ENCODE assay signal across 1 cellular context in the genomic region with DNA sequence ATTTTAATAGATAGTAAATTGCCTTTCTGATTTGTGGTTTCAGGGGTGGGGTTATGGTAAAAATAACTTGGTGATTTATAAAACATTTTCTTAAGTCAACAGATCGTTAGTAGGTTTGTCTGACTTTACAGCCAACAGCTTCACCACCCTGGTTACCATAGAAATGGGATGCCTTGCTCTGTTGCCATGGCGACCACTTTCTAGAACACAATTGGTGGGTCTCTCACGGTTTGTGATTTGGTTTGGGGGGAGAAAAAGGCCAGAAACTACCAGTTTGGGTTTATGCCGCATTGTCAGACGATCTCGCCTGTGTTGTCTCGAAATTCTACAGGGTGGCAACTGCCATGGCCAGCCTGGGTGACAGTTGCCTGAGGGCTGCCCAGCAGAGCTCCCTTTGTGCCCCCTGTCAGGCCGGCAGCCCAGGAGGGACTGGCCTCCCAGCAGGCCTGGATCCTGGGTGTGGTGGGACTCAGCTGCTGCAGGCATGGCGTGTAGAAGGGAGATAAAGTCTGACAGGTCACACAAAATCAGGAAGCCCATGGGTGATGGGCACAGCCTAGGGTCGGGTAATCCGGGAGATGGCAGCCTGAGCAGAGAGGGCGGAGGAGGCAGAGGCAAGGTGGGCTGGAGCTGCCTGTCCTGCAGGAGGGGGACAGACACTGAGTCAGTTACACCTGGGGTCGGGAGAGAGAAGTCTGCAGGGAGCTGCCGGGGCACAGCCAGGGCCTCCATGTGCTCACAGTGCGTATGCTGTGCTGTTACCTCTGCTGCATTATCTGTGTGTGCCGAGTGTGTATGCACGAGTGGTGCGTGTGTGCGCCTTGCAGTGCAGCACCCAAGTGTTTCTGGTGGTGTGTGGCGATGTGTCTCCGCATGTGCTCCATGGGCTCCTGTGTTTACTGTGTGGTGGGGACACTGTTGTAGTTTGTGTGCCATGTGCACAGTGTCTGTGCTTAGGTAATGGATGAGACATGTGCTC.
TF ChIP-seq lines count a peak whose summit lies in the region.

No MANE protein-coding gene starts in this region.

TF ChIP-seq in GM23338, 12 proteins besides CTCF, POLR2A, EP300 and RAD21:
- TF ChIP-seq, protein P1, sequence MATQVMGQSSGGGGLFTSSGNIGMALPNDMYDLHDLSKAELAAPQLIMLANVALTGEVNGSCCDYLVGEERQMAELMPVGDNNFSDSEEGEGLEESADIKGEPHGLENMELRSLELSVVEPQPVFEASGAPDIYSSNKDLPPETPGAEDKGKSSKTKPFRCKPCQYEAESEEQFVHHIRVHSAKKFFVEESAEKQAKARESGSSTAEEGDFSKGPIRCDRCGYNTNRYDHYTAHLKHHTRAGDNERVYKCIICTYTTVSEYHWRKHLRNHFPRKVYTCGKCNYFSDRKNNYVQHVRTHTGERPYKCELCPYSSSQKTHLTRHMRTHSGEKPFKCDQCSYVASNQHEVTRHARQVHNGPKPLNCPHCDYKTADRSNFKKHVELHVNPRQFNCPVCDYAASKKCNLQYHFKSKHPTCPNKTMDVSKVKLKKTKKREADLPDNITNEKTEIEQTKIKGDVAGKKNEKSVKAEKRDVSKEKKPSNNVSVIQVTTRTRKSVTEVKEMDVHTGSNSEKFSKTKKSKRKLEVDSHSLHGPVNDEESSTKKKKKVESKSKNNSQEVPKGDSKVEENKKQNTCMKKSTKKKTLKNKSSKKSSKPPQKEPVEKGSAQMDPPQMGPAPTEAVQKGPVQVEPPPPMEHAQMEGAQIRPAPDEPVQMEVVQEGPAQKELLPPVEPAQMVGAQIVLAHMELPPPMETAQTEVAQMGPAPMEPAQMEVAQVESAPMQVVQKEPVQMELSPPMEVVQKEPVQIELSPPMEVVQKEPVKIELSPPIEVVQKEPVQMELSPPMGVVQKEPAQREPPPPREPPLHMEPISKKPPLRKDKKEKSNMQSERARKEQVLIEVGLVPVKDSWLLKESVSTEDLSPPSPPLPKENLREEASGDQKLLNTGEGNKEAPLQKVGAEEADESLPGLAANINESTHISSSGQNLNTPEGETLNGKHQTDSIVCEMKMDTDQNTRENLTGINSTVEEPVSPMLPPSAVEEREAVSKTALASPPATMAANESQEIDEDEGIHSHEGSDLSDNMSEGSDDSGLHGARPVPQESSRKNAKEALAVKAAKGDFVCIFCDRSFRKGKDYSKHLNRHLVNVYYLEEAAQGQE (IDR thresholded peaks at IDR 0.05; ENCODE audit: unreplicated experiment), result no peak
- TF ChIP-seq POLR2AphosphoS5 (IDR thresholded peaks at IDR 0.05; ENCODE audit: low read depth) (no peak), EZH2 (IDR thresholded peaks at IDR 0.05; ENCODE audit: low read depth, unreplicated experiment) (no peak), ZNF331 (CRISPR knock-in tag; IDR thresholded peaks at IDR 0.05; ENCODE audit: low read depth) (no peak), NANOG (IDR thresholded peaks at IDR 0.05; ENCODE audit: borderline replicate concordance) (no peak), EZH2phosphoT487 (IDR thresholded peaks at IDR 0.05; ENCODE audit: unreplicated experiment) (no peak)
- TF ChIP-seq, protein P2, sequence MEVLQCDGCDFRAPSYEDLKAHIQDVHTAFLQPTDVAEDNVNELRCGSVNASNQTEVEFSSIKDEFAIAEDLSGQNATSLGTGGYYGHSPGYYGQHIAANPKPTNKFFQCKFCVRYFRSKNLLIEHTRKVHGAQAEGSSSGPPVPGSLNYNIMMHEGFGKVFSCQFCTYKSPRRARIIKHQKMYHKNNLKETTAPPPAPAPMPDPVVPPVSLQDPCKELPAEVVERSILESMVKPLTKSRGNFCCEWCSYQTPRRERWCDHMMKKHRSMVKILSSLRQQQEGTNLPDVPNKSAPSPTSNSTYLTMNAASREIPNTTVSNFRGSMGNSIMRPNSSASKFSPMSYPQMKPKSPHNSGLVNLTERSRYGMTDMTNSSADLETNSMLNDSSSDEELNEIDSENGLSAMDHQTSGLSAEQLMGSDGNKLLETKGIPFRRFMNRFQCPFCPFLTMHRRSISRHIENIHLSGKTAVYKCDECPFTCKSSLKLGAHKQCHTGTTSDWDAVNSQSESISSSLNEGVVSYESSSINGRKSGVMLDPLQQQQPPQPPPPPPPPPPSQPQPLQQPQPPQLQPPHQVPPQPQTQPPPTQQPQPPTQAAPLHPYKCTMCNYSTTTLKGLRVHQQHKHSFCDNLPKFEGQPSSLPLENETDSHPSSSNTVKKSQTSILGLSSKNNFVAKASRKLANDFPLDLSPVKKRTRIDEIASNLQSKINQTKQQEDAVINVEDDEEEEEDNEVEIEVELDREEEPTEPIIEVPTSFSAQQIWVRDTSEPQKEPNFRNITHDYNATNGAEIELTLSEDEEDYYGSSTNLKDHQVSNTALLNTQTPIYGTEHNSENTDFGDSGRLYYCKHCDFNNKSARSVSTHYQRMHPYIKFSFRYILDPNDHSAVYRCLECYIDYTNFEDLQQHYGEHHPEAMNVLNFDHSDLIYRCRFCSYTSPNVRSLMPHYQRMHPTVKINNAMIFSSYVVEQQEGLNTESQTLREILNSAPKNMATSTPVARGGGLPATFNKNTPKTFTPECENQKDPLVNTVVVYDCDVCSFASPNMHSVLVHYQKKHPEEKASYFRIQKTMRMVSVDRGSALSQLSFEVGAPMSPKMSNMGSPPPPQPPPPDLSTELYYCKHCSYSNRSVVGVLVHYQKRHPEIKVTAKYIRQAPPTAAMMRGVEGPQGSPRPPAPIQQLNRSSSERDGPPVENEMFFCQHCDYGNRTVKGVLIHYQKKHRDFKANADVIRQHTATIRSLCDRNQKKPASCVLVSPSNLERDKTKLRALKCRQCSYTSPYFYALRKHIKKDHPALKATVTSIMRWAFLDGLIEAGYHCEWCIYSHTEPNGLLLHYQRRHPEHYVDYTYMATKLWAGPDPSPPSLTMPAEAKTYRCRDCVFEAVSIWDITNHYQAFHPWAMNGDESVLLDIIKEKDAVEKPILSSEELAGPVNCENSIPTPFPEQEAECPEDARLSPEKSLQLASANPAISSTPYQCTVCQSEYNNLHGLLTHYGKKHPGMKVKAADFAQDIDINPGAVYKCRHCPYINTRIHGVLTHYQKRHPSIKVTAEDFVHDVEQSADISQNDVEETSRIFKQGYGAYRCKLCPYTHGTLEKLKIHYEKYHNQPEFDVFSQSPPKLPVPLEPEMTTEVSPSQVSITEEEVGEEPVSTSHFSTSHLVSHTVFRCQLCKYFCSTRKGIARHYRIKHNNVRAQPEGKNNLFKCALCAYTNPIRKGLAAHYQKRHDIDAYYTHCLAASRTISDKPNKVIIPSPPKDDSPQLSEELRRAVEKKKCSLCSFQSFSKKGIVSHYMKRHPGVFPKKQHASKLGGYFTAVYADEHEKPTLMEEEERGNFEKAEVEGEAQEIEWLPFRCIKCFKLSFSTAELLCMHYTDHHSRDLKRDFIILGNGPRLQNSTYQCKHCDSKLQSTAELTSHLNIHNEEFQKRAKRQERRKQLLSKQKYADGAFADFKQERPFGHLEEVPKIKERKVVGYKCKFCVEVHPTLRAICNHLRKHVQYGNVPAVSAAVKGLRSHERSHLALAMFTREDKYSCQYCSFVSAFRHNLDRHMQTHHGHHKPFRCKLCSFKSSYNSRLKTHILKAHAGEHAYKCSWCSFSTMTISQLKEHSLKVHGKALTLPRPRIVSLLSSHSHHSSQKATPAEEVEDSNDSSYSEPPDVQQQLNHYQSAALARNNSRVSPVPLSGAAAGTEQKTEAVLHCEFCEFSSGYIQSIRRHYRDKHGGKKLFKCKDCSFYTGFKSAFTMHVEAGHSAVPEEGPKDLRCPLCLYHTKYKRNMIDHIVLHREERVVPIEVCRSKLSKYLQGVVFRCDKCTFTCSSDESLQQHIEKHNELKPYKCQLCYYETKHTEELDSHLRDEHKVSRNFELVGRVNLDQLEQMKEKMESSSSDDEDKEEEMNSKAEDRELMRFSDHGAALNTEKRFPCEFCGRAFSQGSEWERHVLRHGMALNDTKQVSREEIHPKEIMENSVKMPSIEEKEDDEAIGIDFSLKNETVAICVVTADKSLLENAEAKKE (CRISPR knock-in tag; IDR thresholded peaks at IDR 0.05), result no peak
